Comparison of ENCODE assay signal across 16 cellular contexts in genomic region chr18:39966275-39966674, GRCh38.
DNase-seq lines count a peak whose midpoint lies in the region; ATAC-seq, FAIRE-seq and TF ChIP-seq lines count a peak whose summit lies in the region.
"Had no signal": no experiment of that assay in that cellular context is flagged by ENCODE, and none has a peak within 500 bp of the region (broad histone marks: within the 10 kb centered on the region; RNA-seq: fewer than 3 reads in every experiment).

No MANE protein-coding gene starts in this region.

- no peak overlapping the region for H3K4me3 ChIP-seq in H1 (ENCODE audit: extremely low read depth in 1 of 4, insufficient read depth in 2 of 4, low read depth in 3 of 4, low read length in 4 of 4)
- no peak overlapping the region for H3K4me3 ChIP-seq in smooth muscle cell
- H3K4me3 ChIP-seq: SJSA1, tibial nerve had no signal

- no peak overlapping the region for H3K4ac ChIP-seq in H1 (replicated peaks; ENCODE audit: insufficient read length, low read depth, low read length)

- peak in 2 of 3 experiments; percentile 28 to 67; a peak in 2 of 4 replicates for TF ChIP-seq CTCF in H1 (IDR thresholded peaks at IDR 0.05; ENCODE audit: control extremely low read depth in 1 of 3, insufficient read depth in 1 of 3, low read depth in 1 of 3, low read length in 3 of 3)
- TF ChIP-seq CTCF in smooth muscle cell (IDR thresholded peaks at IDR 0.05; ENCODE audit: borderline replicate concordance, insufficient read depth, poor library complexity, severe bottlenecking), result peak; percentile 14

- peak; percentile 68 to 73 for TF ChIP-seq RAD21 in H1 (IDR thresholded peaks at IDR 0.05 in 1 of 2, conservative IDR thresholded peaks at IDR 0.05 in 1 of 2; ENCODE audit: low read depth in 2 of 2, low read length in 2 of 2)

- no peaks in the 10 kb centered on the region for H3K27me3 ChIP-seq in H1 (replicated peaks in 1 of 4; ENCODE audit: control insufficient read depth in 3 of 4, extremely low read depth in 1 of 4, insufficient read depth in 3 of 4, low read length in 3 of 4)
- H3K27me3 ChIP-seq in smooth muscle cell (ENCODE audit: low read depth), result no peaks in the 10 kb centered on the region
- H3K27me3 ChIP-seq: SJSA1, tibial nerve had no signal

- H3K36me3 ChIP-seq in H1 (ENCODE audit: control insufficient read depth in 2 of 4, insufficient read depth in 4 of 4, low read length in 3 of 4) (no peaks in the 10 kb centered on the region), smooth muscle cell (ENCODE audit: low read depth) (no peaks in the 10 kb centered on the region)
- H3K36me3 ChIP-seq: SJSA1, tibial nerve had no signal

- H3K14ac ChIP-seq in H1 (ENCODE audit: insufficient read length), result no peak overlapping the region

- H4K20me1 ChIP-seq in H1 (replicated peaks in 1 of 2; ENCODE audit: control insufficient read depth in 1 of 2, insufficient read depth in 2 of 2, low read length in 2 of 2) (no peaks in the 10 kb centered on the region), smooth muscle cell (ENCODE audit: low read depth) (no peaks in the 10 kb centered on the region)

- peaks cover 0 to 3% (median 0%) of the 10 kb centered on the region in 4 experiments; a peak in 2 of 7 replicates for H3K4me1 ChIP-seq in H1 (replicated peaks in 1 of 4; ENCODE audit: control insufficient read depth in 3 of 4, insufficient read depth in 4 of 4, low read length in 3 of 4)
- H3K4me1 ChIP-seq in smooth muscle cell (ENCODE audit: low read depth), result peaks cover 11% of the 10 kb centered on the region
- H3K4me1 ChIP-seq: SJSA1, tibial nerve had no signal

- CTCF ChIA-PET in H1 (lab: Charles Lee; ENCODE audit: partially characterized antibody), result interaction anchor here (0.7 to 2.1 kb wide), 13 partner anchors 12 to 1336 kb away, joined by 3 to 10 read pairs (median 3); no protein-coding TSS in a partner anchor

- no peak overlapping the region for H4K8ac ChIP-seq in H1 (ENCODE audit: extremely low read depth, insufficient read depth, low read length)

- FAIRE-seq in H1 (lab: Jason Lieb, UNC), result peak; percentile 87

- no peak overlapping the region for H2BK12ac ChIP-seq in H1 (ENCODE audit: low read depth, low read length)

- H4K5ac ChIP-seq in H1 (ENCODE audit: insufficient read length, low read depth, low read length), result no peak overlapping the region

- 59% methylated on average over 3 of the region's 3 CpGs; no CpG with 5 or more reads in 1 of the 2 experiments for WGBS in H1 (ENCODE audit: extremely low coverage in 1 of 2, insufficient coverage in 1 of 2, insufficient read length in 1 of 2, insufficient replicate concordance in 2 of 2, low coverage in 1 of 2, low lambda C conversion rate in 2 of 2, missing lambda C conversion rate in 1 of 2), 2 experiments
- WGBS in smooth muscle cell (ENCODE audit: low lambda C conversion rate), result 49% methylated on average over 3 of the region's 3 CpGs

- ATAC-seq in stimulated activated naive CD8-positive, alpha-beta T cell treated with anti-CD3 and anti-CD28 coated beads, Interleukin-15, Interleukin-2, amounts not matched to agents 100 U/mL and 50 U/mL, for 24 hours, result no peak
- ATAC-seq: activated T-cell treated with anti-CD3 and anti-CD28 coated beads, Interleukin-2, amount 50 U/mL, for 4 hours; esophagus mucosa had no signal

- no peak for TF ChIP-seq EP300 in H1 (IDR thresholded peaks at IDR 0.05; ENCODE audit: borderline replicate concordance in 1 of 2, low read depth in 2 of 2, low read length in 2 of 2)

- no peak overlapping the region for H2BK15ac ChIP-seq in H1 (ENCODE audit: low read length)

- H2AFZ ChIP-seq in H1 (ENCODE audit: low read length) (no peak overlapping the region), smooth muscle cell (ENCODE audit: low read depth) (no peak overlapping the region)

- in situ Hi-C loops in KBM-7 (cut with MboI; ENCODE audit: low pct_unique_long_range_greater_than_20kb, low sequenced_read_pairs), result no loop called here

- no peak overlapping the region for H2BK20ac ChIP-seq in H1 (ENCODE audit: low read length)

- H3K18ac ChIP-seq in H1 (ENCODE audit: extremely low read depth, low read length), result no peak overlapping the region

- no peak overlapping the region for H3K4me2 ChIP-seq in H1 (ENCODE audit: insufficient read depth in 1 of 2, low read depth in 2 of 2, low read length in 2 of 2)
- H3K4me2 ChIP-seq in smooth muscle cell, result no peak overlapping the region

- H3K27ac ChIP-seq in H1 (ENCODE audit: low read depth, low read length), result no peak overlapping the region
- no peak overlapping the region for H3K27ac ChIP-seq in smooth muscle cell (ENCODE audit: low read depth)
- H3K27ac ChIP-seq: SJSA1, tibial nerve had no signal

- DNase-seq in NCI-H2196 (lab: John Stamatoyannopoulos, UW; ENCODE audit: unreplicated experiment) (peak; percentile 20), NCI-H2196 treated with DMSO at 0.1 percent for 48 hours (lab: John Stamatoyannopoulos, UW; ENCODE audit: unreplicated experiment) (no peak), NCI-H69 (lab: John Stamatoyannopoulos, UW) (peak; percentile 49), H1 (ENCODE audit: low read depth in 1 of 2, low spot score in 2 of 2) (peak; percentile 21 to 54), smooth muscle cell (lab: John Stamatoyannopoulos, UW; ENCODE audit: unreplicated experiment) (no peak), KBM-7 (no peak), SHP77 (lab: John Stamatoyannopoulos, UW) (no peak)
- no peak for DNase-seq in stimulated activated naive CD8-positive, alpha-beta T cell treated with anti-CD3 and anti-CD28 coated beads, Interleukin-15, Interleukin-2, amounts not matched to agents 100 U/mL and 50 U/mL, for 24 hours
- DNase-seq: activated B cell treated with CpG ODN at 0.5 μM for 24 hours; activated T-cell treated with anti-CD3 and anti-CD28 coated beads, Interleukin-2, amount 50 U/mL, for 4 hours; GDM1; islet precursor cell; NCI-H2171 had no signal

- 0 out of 4 replicates have a peak, but pooled peaks cover 0 to 4% of the 10 kb centered on the region in 2 experiments for H3K9me3 ChIP-seq in H1 (ENCODE audit: insufficient read depth in 2 of 2, low read depth in 1 of 2, low read length in 1 of 2)
- no peaks in the 10 kb centered on the region for H3K9me3 ChIP-seq in smooth muscle cell (replicated peaks; ENCODE audit: low read depth)
- H3K9me3 ChIP-seq: tibial nerve had no signal

- no peak overlapping the region for H3K56ac ChIP-seq in H1 (replicated peaks; ENCODE audit: insufficient read length, low read depth, low read length)

- no peaks in the 10 kb centered on the region for H3F3A ChIP-seq in smooth muscle cell (ENCODE audit: low read depth)

- no peak overlapping the region for H2BK5ac ChIP-seq in H1 (ENCODE audit: low read depth, low read length)

- H3K23ac ChIP-seq in H1 (ENCODE audit: insufficient read length), result no peak overlapping the region

- POLR2A ChIA-PET in H1 (lab: Charles Lee; ENCODE audit: partially characterized antibody), result no interaction called here

- H2BK120ac ChIP-seq in H1 (replicated peaks; ENCODE audit: low read depth, low read length), result no peak overlapping the region

- H3K79me1 ChIP-seq in H1 (ENCODE audit: low read depth, low read length), result no peaks in the 10 kb centered on the region

- TF ChIP-seq POLR2A in H1 (IDR thresholded peaks at IDR 0.05; ENCODE audit: control extremely low read depth in 1 of 2, low read depth in 2 of 2, low read length in 2 of 2), result no peak

- H3K79me2 ChIP-seq in H1 (ENCODE audit: control insufficient read depth in 1 of 2, insufficient read depth in 2 of 2, low read length in 2 of 2), result no peaks in the 10 kb centered on the region
- H3K79me2 ChIP-seq in smooth muscle cell (ENCODE audit: low read depth), result no peaks in the 10 kb centered on the region

- no peak overlapping the region for H3K9ac ChIP-seq in H1 (replicated peaks in 1 of 4; ENCODE audit: extremely low read depth in 1 of 4, low read depth in 3 of 4, low read length in 3 of 4)
- H3K9ac ChIP-seq in smooth muscle cell (ENCODE audit: low read depth), result no peak overlapping the region

- H2AK5ac ChIP-seq in H1 (ENCODE audit: low read depth, low read length), result no peak overlapping the region

- no peaks in the 10 kb centered on the region for H3K23me2 ChIP-seq in H1 (ENCODE audit: low read depth, low read length)

- no peak overlapping the region for H4K91ac ChIP-seq in H1 (replicated peaks; ENCODE audit: insufficient read length, low read length)

TF ChIP-seq in H1, 55 proteins besides CTCF, POLR2A, EP300 and RAD21:
- TF ChIP-seq MAFK (IDR thresholded peaks at IDR 0.05; ENCODE audit: low read depth, low read length) (0 out of 2 replicates have a peak, but pooled peaks have one; percentile 23), BRCA1 (IDR thresholded peaks at IDR 0.05; ENCODE audit: low read depth, low read length) (no peak), TEAD4 (IDR thresholded peaks at IDR 0.05; ENCODE audit: low read depth, low read length) (peak; percentile 43)
TF ChIP-seq in H1: peak in this region for 2.

Comparison
In these comparisons a context has a peak if more than half of its experiments do, and no peak if none do; other contexts are left out.
1. DNase-seq: peak in NCI-H2196 (single experiment), NCI-H69 (single experiment) and H1 (2 of 2); none in NCI-H2196 treated with DMSO at 0.1 percent for 48 hours (single experiment), smooth muscle cell (single experiment), KBM-7 (single experiment), stimulated activated naive CD8-positive, alpha-beta T cell treated with anti-CD3 and anti-CD28 coated beads, Interleukin-15, Interleukin-2, amounts not matched to agents 100 U/mL and 50 U/mL, for 24 hours (single experiment) and SHP77 (0 of 2).